ENCODE assay signal across 27 cellular contexts in the genomic region with DNA sequence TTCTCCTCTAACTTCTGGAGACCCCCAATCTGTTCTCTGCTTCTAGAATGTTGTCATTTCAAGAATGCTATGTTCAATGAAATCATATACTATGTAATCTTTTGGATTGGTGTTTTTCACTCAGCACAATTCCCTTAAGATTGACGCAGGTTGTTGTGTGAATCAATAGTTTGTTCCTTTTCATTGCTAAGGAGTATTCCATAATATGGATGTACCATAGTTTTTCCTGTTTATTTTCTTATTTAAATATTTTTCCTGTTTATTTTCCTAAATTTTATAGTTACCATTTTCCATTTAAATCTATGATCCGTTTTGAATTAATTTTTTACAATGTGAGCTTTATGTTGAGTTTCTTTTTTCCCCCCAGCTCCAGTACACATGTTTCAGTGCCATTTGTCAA.
DNase-seq lines count a peak whose midpoint lies in the region; ATAC-seq and TF ChIP-seq lines count a peak whose summit lies in the region.
"Had no signal": no experiment of that assay in that cellular context is flagged by ENCODE, and none has a peak within 500 bp of the region (broad histone marks: within the 10 kb centered on the region; RNA-seq: fewer than 3 reads in every experiment).

No MANE protein-coding gene starts in this region.

- no peaks in the 10 kb centered on the region for H4K20me1 ChIP-seq in SK-N-SH (ENCODE audit: insufficient read depth)
- H4K20me1 ChIP-seq: BLaER1; BLaER1 treated with 17β-estradiol and CSF1 and Interleukin-3, amounts not matched to agents 10 nM and 100 nM had no signal

- peaks cover 18% of the 10 kb centered on the region; the same call in 1 of the 2 replicates for H3K79me2 ChIP-seq in SK-N-SH (ENCODE audit: insufficient read depth)

- POLR2A ChIA-PET in SK-N-SH (lab: Yijun Ruan, JAX): no interaction called here

- H2AFZ ChIP-seq in SK-N-SH (ENCODE audit: low read depth): no peak overlapping the region

- no peak overlapping the region for H3K27ac ChIP-seq in SK-N-SH (ENCODE audit: low read depth in 2 of 2, low read length in 1 of 2)
- H3K27ac ChIP-seq: 22Rv1; A549; BLaER1; BLaER1 treated with 17β-estradiol and CSF1 and Interleukin-3, amounts not matched to agents 10 nM and 100 nM; C4-2B had no signal

- peaks cover 27% of the 10 kb centered on the region for H3F3A ChIP-seq in SK-N-SH (replicated peaks; ENCODE audit: insufficient read depth)

- H3K4me3 ChIP-seq in SK-N-SH (ENCODE audit: low read depth in 2 of 2, low read length in 1 of 2): no peak overlapping the region
- H3K4me3 ChIP-seq: A549; BLaER1; BLaER1 treated with 17β-estradiol and CSF1 and Interleukin-3, amounts not matched to agents 10 nM and 100 nM had no signal

- H3K9ac ChIP-seq in SK-N-SH: no peak overlapping the region
- H3K9ac ChIP-seq: BLaER1; BLaER1 treated with 17β-estradiol and CSF1 and Interleukin-3, amounts not matched to agents 10 nM and 100 nM had no signal

- H3K4me2 ChIP-seq in SK-N-SH: no peak overlapping the region
- H3K4me2 ChIP-seq: A549; BLaER1; BLaER1 treated with 17β-estradiol and CSF1 and Interleukin-3, amounts not matched to agents 10 nM and 100 nM had no signal

- no peaks in the 10 kb centered on the region for H3K27me3 ChIP-seq in SK-N-SH (ENCODE audit: insufficient read depth)
- H3K27me3 ChIP-seq: BE2C, BLaER1 had no signal

- peaks cover 0 to 48% of the 10 kb centered on the region in 2 experiments for H3K36me3 ChIP-seq in SK-N-SH (replicated peaks in 1 of 2; ENCODE audit: control insufficient read depth in 1 of 2, insufficient read depth in 2 of 2, low read length in 1 of 2)
- H3K36me3 ChIP-seq: BE2C; BLaER1; BLaER1 treated with 17β-estradiol and CSF1 and Interleukin-3, amounts not matched to agents 10 nM and 100 nM had no signal

- no peaks in the 10 kb centered on the region for H3K9me2 ChIP-seq in SK-N-SH

- TF ChIP-seq CTCF in SK-N-SH (IDR thresholded peaks at IDR 0.05): no peak

- TF ChIP-seq EP300 in SK-N-SH (IDR thresholded peaks at IDR 0.05; ENCODE audit: borderline replicate concordance in 1 of 2, low read depth in 1 of 2, low read length in 1 of 2): no peak

- no peak for DNase-seq in SK-N-SH
- DNase-seq: 8988T; ACHN; AML-193; BE2C; C1 segment of cervical spinal cord; Caco-2; Calu3; CD4-positive, alpha-beta memory T cell; CD4-positive, alpha-beta T cell; CD4-positive, CD25-positive, alpha-beta regulatory T cell; CD8-positive, alpha-beta memory T cell; CD8-positive, alpha-beta T cell; COR-L47; DMS 273 treated with DMSO at 0.1 percent for 48 hours; DMS153; DMS53; DMS79; DMS79 treated with DMSO at 0.1 percent for 48 hours; DND-41; EL had no signal

- TF ChIP-seq RAD21 in SK-N-SH (IDR thresholded peaks at IDR 0.05; ENCODE audit: low read length): no peak

- peaks cover 0 to 2% of the 10 kb centered on the region in 2 experiments; a peak in 2 of 4 replicates for H3K4me1 ChIP-seq in SK-N-SH (ENCODE audit: control insufficient read depth in 1 of 2, insufficient read depth in 2 of 2, low read depth in 1 of 2, low read length in 1 of 2)
- H3K4me1 ChIP-seq: A549, BE2C, BLaER1 had no signal

- CTCF ChIA-PET in SK-N-SH (lab: Yijun Ruan, JAX): interaction anchor here (0.6 kb wide), 1 partner anchor 17 kb away, joined by 3 read pairs; no protein-coding TSS in a partner anchor

- 78% methylated on average over 2 of the region's 2 CpGs for WGBS in SK-N-SH (ENCODE audit: low lambda C conversion rate)

- H3K9me3 ChIP-seq in SK-N-SH: peaks cover 24% of the 10 kb centered on the region; the same call in 1 of the 2 replicates
- H3K9me3 ChIP-seq: A549, BE2C, BLaER1 had no signal

- ATAC-seq in SK-N-SH treated with all-trans-retinoic acid at 6 μM for 48 hours: no peak
- ATAC-seq: A549; CD8-positive, alpha-beta T cell had no signal

TF ChIP-seq in SK-N-SH treated with all-trans-retinoic acid at 6 μM for 48 hours, 23 proteins besides CTCF, POLR2A, EP300 and RAD21:
- TF ChIP-seq ZNF8 (CRISPR knock-in tag; IDR thresholded peaks at IDR 0.05): peak; percentile 97
- TF ChIP-seq OSR1 (CRISPR knock-in tag; IDR thresholded peaks at IDR 0.05): no peak

TF ChIP-seq in SK-N-SH, 30 proteins besides CTCF, POLR2A, EP300 and RAD21:
- TF ChIP-seq ELF1 (IDR thresholded peaks at IDR 0.05): no peak
TF ChIP-seq in SK-N-SH: peak in this region for 0.
